In the genomic region with DNA sequence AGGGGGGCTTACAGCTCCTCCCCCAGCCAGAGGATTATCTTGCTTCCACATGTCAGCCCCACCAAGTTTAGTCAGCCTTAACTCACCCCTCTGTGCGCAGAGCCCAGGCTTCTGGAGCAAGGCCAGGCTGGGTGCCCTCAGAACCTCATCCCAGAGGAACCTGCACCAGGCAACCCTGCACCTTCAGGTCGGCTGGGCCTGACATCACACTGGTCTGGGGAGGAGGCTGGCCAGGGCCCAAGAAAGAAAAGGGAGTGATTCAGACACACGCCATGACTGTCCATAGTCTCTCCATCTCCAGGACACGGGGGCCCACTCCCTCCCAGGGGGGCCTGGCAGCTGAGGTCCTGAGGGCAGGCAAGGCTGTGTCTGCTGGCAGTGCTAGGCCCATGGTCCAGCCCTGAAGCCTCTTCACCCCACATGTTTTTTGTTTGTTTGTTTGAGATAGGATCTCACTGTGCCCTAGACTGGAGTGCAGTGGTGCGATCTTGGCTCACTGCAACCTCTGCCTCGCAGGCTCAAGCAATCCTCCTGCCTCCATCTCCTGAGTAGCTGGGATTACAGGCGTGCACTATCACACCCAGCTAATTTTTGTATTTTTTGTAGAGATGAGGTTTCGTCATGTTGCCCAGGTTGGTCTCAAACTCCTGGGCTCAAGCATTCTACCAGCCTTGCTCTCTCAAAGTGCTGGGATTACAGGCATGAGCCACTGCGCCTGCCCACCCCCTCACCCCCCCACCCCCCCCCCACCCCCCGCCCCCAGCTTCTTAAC, we compare ENCODE assay signal across 7 cellular contexts. TPM values are rescaled to one million over a fixed set of nuclear protein-coding genes. Genes with fewer than 3 reads are reported as not detected.
DNase-seq lines count a peak whose midpoint lies in the region; ATAC-seq and TF ChIP-seq lines count a peak whose summit lies in the region.

No MANE protein-coding gene starts in this region.

- H3K9me3 Mint-ChIP-seq in activated CD4-positive, alpha-beta memory T cell treated with anti-CD3 and anti-CD28 coated beads for 36 hours = no peaks in the 10 kb centered on the region
- H3K9me3 Mint-ChIP-seq in glutamatergic neuron (ENCODE audit: unreplicated experiment) = peaks cover 18% of the 10 kb centered on the region
- H3K9me3 Mint-ChIP-seq in stimulated activated memory B cell treated with anti-CD40 and anti-IgM and Interleukin-4, amounts not matched to agents 10 μg/mL and 1 μg/mL and 100 μg/mL, for 72 hours = no peaks in the 10 kb centered on the region

- CTCF ChIA-PET in activated CD4-positive, alpha-beta memory T cell treated with anti-CD3 and anti-CD28 coated beads for 36 hours (lab: Charles Lee) = interaction anchor here (1.1 to 7.0 kb wide), 6 partner anchors 10 to 626 kb away, joined by 3 to 109 read pairs (median 42); partner anchors contain the start of genes TNK2 and XXYLT1

- peak overlapping the region; percentile 84 for H3K4me3 Mint-ChIP-seq in activated CD4-positive, alpha-beta memory T cell treated with anti-CD3 and anti-CD28 coated beads for 36 hours
- H3K4me3 Mint-ChIP-seq in glutamatergic neuron (ENCODE audit: unreplicated experiment) = no peak overlapping the region
- H3K4me3 Mint-ChIP-seq in stimulated activated memory B cell treated with anti-CD40 and anti-IgM and Interleukin-4, amounts not matched to agents 10 μg/mL and 1 μg/mL and 100 μg/mL, for 72 hours = peak overlapping the region; percentile 3

- POLR2A ChIA-PET in activated CD4-positive, alpha-beta memory T cell treated with anti-CD3 and anti-CD28 coated beads for 36 hours (lab: Charles Lee) = interaction anchor here (4.3 kb wide), 1 partner anchor 11 kb away, joined by 51 read pairs; the partner anchor contains the start of gene TNK2

- no peaks in the 10 kb centered on the region for H3K36me3 ChIP-seq in HAP-1 (replicated peaks)

- H3K36me3 Mint-ChIP-seq in activated CD4-positive, alpha-beta memory T cell treated with anti-CD3 and anti-CD28 coated beads for 36 hours = peaks cover 2% of the 10 kb centered on the region
- H3K36me3 Mint-ChIP-seq in glutamatergic neuron (ENCODE audit: unreplicated experiment) = no peaks in the 10 kb centered on the region
- no peaks in the 10 kb centered on the region for H3K36me3 Mint-ChIP-seq in stimulated activated memory B cell treated with anti-CD40 and anti-IgM and Interleukin-4, amounts not matched to agents 10 μg/mL and 1 μg/mL and 100 μg/mL, for 72 hours

- H3K4me3 ChIP-seq in HAP-1 = no peak overlapping the region

- in situ Hi-C loops in HAP-1 (cut with MboI; ENCODE audit: low sequenced_read_pairs) = no loop called here

- H3K9me3 ChIP-seq in HAP-1 = no peaks in the 10 kb centered on the region

- H3K27me3 Mint-ChIP-seq in activated CD4-positive, alpha-beta memory T cell treated with anti-CD3 and anti-CD28 coated beads for 36 hours = no peaks in the 10 kb centered on the region
- peaks cover 9% of the 10 kb centered on the region for H3K27me3 Mint-ChIP-seq in glutamatergic neuron (ENCODE audit: unreplicated experiment)
- H3K27me3 Mint-ChIP-seq in stimulated activated memory B cell treated with anti-CD40 and anti-IgM and Interleukin-4, amounts not matched to agents 10 μg/mL and 1 μg/mL and 100 μg/mL, for 72 hours = no peaks in the 10 kb centered on the region

- no peak for TF ChIP-seq CTCF in glutamatergic neuron (IDR thresholded peaks at IDR 0.05; ENCODE audit: partially characterized antibody, unreplicated experiment)

- ATAC-seq in stimulated activated memory B cell treated with anti-CD40 and anti-IgM and Interleukin-4, amounts not matched to agents 10 μg/mL and 1 μg/mL and 100 μg/mL, for 72 hours = no peak
- ATAC-seq in GM21515 (IDR thresholded peaks at IDR 0.05; ENCODE audit: unreplicated experiment) (no peak), GM21786 (IDR thresholded peaks at IDR 0.05; ENCODE audit: unreplicated experiment) (no peak)

- H3K4me1 ChIP-seq in HAP-1 = peaks cover 16% of the 10 kb centered on the region

- peaks cover 59% of the 10 kb centered on the region for H3K4me1 Mint-ChIP-seq in activated CD4-positive, alpha-beta memory T cell treated with anti-CD3 and anti-CD28 coated beads for 36 hours (ENCODE audit: low read depth)
- H3K4me1 Mint-ChIP-seq in glutamatergic neuron (ENCODE audit: low read depth, unreplicated experiment) = peaks cover 40% of the 10 kb centered on the region
- peaks cover 79% of the 10 kb centered on the region for H3K4me1 Mint-ChIP-seq in stimulated activated memory B cell treated with anti-CD40 and anti-IgM and Interleukin-4, amounts not matched to agents 10 μg/mL and 1 μg/mL and 100 μg/mL, for 72 hours

- H3K27me3 ChIP-seq in HAP-1 (ENCODE audit: low read depth) = no peaks in the 10 kb centered on the region

- H3K27ac Mint-ChIP-seq in activated CD4-positive, alpha-beta memory T cell treated with anti-CD3 and anti-CD28 coated beads for 36 hours = peak overlapping the region; percentile 89
- H3K27ac Mint-ChIP-seq in glutamatergic neuron (ENCODE audit: unreplicated experiment) = peak overlapping the region; percentile 15
- peak overlapping the region; percentile 91 for H3K27ac Mint-ChIP-seq in stimulated activated memory B cell treated with anti-CD40 and anti-IgM and Interleukin-4, amounts not matched to agents 10 μg/mL and 1 μg/mL and 100 μg/mL, for 72 hours

- intact Hi-C loops in activated CD4-positive, alpha-beta memory T cell treated with anti-CD3 and anti-CD28 coated beads for 36 hours (cut with micrococcal nuclease) = loop anchor here (5.0 kb wide), 1 partner anchor 350 kb away; no protein-coding TSS in a partner anchor

- DNase-seq in HS-5 (ENCODE audit: low read depth) (peak; percentile 53), glutamatergic neuron (no peak), HAP-1 (ENCODE audit: low spot score in 2 of 2) (no peak)
- DNase-seq in activated CD4-positive, alpha-beta memory T cell treated with anti-CD3 and anti-CD28 coated beads for 36 hours = no peak

RNA-seq across cellular contexts. Expression of gene TNK2, which starts 11.1 kb away (rescaled TPM):
- total RNA-seq in activated CD4-positive, alpha-beta memory T cell treated with anti-CD3 and anti-CD28 coated beads for 36 hours = 10 to 100 TPM; 59.9 to 67.1 TPM
- 46.2 TPM for total RNA-seq in glutamatergic neuron (ENCODE audit: unreplicated experiment)

Comparison
In these comparisons a context has a peak if more than half of its experiments do, and no peak if none do; other contexts are left out.
1. H3K27ac Mint-ChIP-seq: peak in every context shown above with its lines; median percentile 91 in stimulated activated memory B cell treated with anti-CD40 and anti-IgM and Interleukin-4, amounts not matched to agents 10 μg/mL and 1 μg/mL and 100 μg/mL, for 72 hours; 89 in activated CD4-positive, alpha-beta memory T cell treated with anti-CD3 and anti-CD28 coated beads for 36 hours; 15 in glutamatergic neuron.